In genomic region chr17:17835415-17836249, GRCh38 we compare ENCODE assay signal across 1 cellular context.
TF ChIP-seq lines count a peak whose summit lies in the region.

No MANE protein-coding gene starts in this region.

TF ChIP-seq in GM12878, 131 proteins besides CTCF, POLR2A, EP300 and RAD21 (continued from another document):
- TF ChIP-seq E2F8 (IDR thresholded peaks at IDR 0.05; ENCODE audit: low read depth, partially characterized antibody) = no peak
- TF ChIP-seq SUZ12 (IDR thresholded peaks at IDR 0.05; ENCODE audit: unreplicated experiment) = peak; percentile 53
- no peak for TF ChIP-seq TCF3 (IDR thresholded peaks at IDR 0.05; ENCODE audit: borderline replicate concordance, insufficient read depth, low read depth, low read length)
- no peak for TF ChIP-seq BMI1 (IDR thresholded peaks at IDR 0.05; ENCODE audit: borderline replicate concordance)
- no peak for TF ChIP-seq STAT1 (conservative IDR thresholded peaks at IDR 0.05)
- TF ChIP-seq ETV6 (conservative IDR thresholded peaks at IDR 0.05 in 1 of 2, IDR thresholded peaks at IDR 0.05 in 1 of 2; ENCODE audit: borderline replicate concordance in 1 of 2, low read depth in 1 of 2) = no peak
- TF ChIP-seq SIN3A (IDR thresholded peaks at IDR 0.05; ENCODE audit: low read depth, low read length) = 0 out of 2 replicates have a peak, but pooled peaks have one; percentile 22
- TF ChIP-seq MEF2B (IDR thresholded peaks at IDR 0.05; ENCODE audit: partially characterized antibody, poor library complexity, severe bottlenecking) = no peak
- TF ChIP-seq CUX1 (IDR thresholded peaks at IDR 0.05; ENCODE audit: insufficient replicate concordance, low read depth, low read length) = no peak
- peak; percentile 85 for TF ChIP-seq MAX (IDR thresholded peaks at IDR 0.05; ENCODE audit: low read depth, low read length)
- TF ChIP-seq STAT3 (IDR thresholded peaks at IDR 0.05; ENCODE audit: low read depth, low read length) = no peak
- TF ChIP-seq ZZZ3 (IDR thresholded peaks at IDR 0.05; ENCODE audit: control insufficient read depth, insufficient read length, low read depth) = no peak
